Comparison of ENCODE assay signal across 1 cellular context in genomic region chr3:114178770-114179368, GRCh38.
TF ChIP-seq lines count a peak whose summit lies in the region.

DRD3 (minus strand) TSS chr3:114179052; CDS start chr3:114171992, 7,060 bp downstream.

TF ChIP-seq in H1, 55 proteins besides CTCF, POLR2A, EP300 and RAD21:
- no peak for TF ChIP-seq SP1 (IDR thresholded peaks at IDR 0.05; ENCODE audit: low read depth, low read length)
- TF ChIP-seq BACH1 (IDR thresholded peaks at IDR 0.05; ENCODE audit: low read length): no peak
- peak; percentile 18; the same call in 1 of the 2 replicates for TF ChIP-seq YY1 (IDR thresholded peaks at IDR 0.05; ENCODE audit: low read depth, low read length)
- peak in 1 of 2 experiments; percentile 72; a peak in 1 of 4 replicates for TF ChIP-seq HDAC2 (IDR thresholded peaks at IDR 0.05; ENCODE audit: borderline replicate concordance in 1 of 2, low read depth in 2 of 2, low read length in 2 of 2)
- TF ChIP-seq SIN3A (conservative IDR thresholded peaks at IDR 0.05 in 1 of 2, IDR thresholded peaks at IDR 0.05 in 1 of 2; ENCODE audit: low read depth in 1 of 2, low read length in 2 of 2): peak; percentile 76 to 91; a peak in 3 of 4 replicates
